8 cellular contexts compared by ENCODE assay signal in the genomic region with DNA sequence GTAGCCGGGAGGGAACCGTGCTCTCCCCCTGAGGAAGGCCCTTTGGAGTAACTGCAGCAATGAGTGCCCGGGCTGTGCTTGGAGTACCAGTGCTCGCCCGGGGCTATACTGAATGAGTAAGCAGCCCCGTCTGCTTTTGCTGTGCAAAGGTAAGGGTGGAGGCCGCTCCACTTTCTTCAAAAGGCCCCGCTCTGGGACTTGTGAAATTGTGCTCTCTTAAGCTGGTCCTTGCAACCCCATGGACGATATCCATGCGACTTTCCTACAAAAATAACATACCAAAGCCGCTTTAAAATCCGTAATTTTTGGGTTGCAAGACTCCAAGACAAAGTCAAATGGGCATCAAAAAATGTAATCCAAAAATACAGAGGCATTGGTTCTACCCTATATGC. TPM values are rescaled to one million over a fixed set of nuclear protein-coding genes. Genes with fewer than 3 reads are reported as not detected.
DNase-seq lines count a peak whose midpoint lies in the region; ATAC-seq and TF ChIP-seq lines count a peak whose summit lies in the region.

No MANE protein-coding gene starts in this region.

- H2AFZ ChIP-seq in osteoblast (ENCODE audit: low read length) = no peak overlapping the region

- in situ Hi-C loops in GM13976 (cut with MboI; ENCODE audit: low sequenced_read_pairs, unreplicated experiment) = no loop called here

- no peak overlapping the region for H3K27ac Mint-ChIP-seq in HFFc6
- peak overlapping the region; percentile 97 for H3K27ac Mint-ChIP-seq in activated CD4-positive, alpha-beta T cell treated with anti-CD3 and anti-CD28 coated beads, Interleukin-2, amount 10 ng/mL, durations not matched to agents 24 days and 14 days

- H3K4me2 ChIP-seq in osteoblast (ENCODE audit: insufficient read depth, low read length) = peak overlapping the region; percentile 89

- peaks cover 38% of the 10 kb centered on the region for H3K79me2 ChIP-seq in osteoblast (ENCODE audit: insufficient read depth, low read length)

- H3K4me1 Mint-ChIP-seq in HFFc6 (ENCODE audit: low read depth) = peaks cover 30% of the 10 kb centered on the region
- H3K4me1 Mint-ChIP-seq in activated CD4-positive, alpha-beta T cell treated with anti-CD3 and anti-CD28 coated beads, Interleukin-2, amount 10 ng/mL, durations not matched to agents 24 days and 14 days = peaks cover 61% of the 10 kb centered on the region

- ATAC-seq in esophagus mucosa = peak; percentile 87
- no peak for ATAC-seq in GM21367 (IDR thresholded peaks at IDR 0.05; ENCODE audit: unreplicated experiment)

- no peaks in the 10 kb centered on the region for H3K9me3 Mint-ChIP-seq in HFFc6
- H3K9me3 Mint-ChIP-seq in activated CD4-positive, alpha-beta T cell treated with anti-CD3 and anti-CD28 coated beads, Interleukin-2, amount 10 ng/mL, durations not matched to agents 24 days and 14 days = no peaks in the 10 kb centered on the region

- H3K36me3 ChIP-seq in BJ (ENCODE audit: control insufficient read depth, insufficient read depth, low read length) = no peaks in the 10 kb centered on the region
- H3K36me3 ChIP-seq in osteoblast (ENCODE audit: insufficient read depth, low read length) = no peaks in the 10 kb centered on the region

- intact Hi-C loops in activated CD4-positive, alpha-beta T cell treated with anti-CD3 and anti-CD28 coated beads, Interleukin-2, amount 10 ng/mL, durations not matched to agents 24 days and 14 days (cut with micrococcal nuclease) = loop anchor here (1.0 to 5.0 kb wide), 4 partner anchors 42 to 367 kb away; a partner anchor contains a TSS

- H3K4me3 ChIP-seq in BJ (ENCODE audit: low read depth, low read length) (peak overlapping the region; percentile 57), osteoblast (ENCODE audit: insufficient read depth, low read length) (peak overlapping the region; percentile 83)

- no peaks in the 10 kb centered on the region for H4K20me1 ChIP-seq in osteoblast (ENCODE audit: insufficient read depth, low read length)

- H3K4me1 ChIP-seq in osteoblast (ENCODE audit: insufficient read depth, low read length) = peaks cover 11% of the 10 kb centered on the region

- H3K36me3 Mint-ChIP-seq in HFFc6 (ENCODE audit: low read depth) = no peaks in the 10 kb centered on the region
- H3K36me3 Mint-ChIP-seq in activated CD4-positive, alpha-beta T cell treated with anti-CD3 and anti-CD28 coated beads, Interleukin-2, amount 10 ng/mL, durations not matched to agents 24 days and 14 days (ENCODE audit: low read depth) = peaks cover 58% of the 10 kb centered on the region

- POLR2A ChIA-PET in BJ (lab: Charles Lee) = no interaction called here

- H3K27me3 Mint-ChIP-seq in HFFc6 (ENCODE audit: insufficient read depth) = peaks cover 2% of the 10 kb centered on the region; the same call in 1 of the 2 replicates
- H3K27me3 Mint-ChIP-seq in activated CD4-positive, alpha-beta T cell treated with anti-CD3 and anti-CD28 coated beads, Interleukin-2, amount 10 ng/mL, durations not matched to agents 24 days and 14 days = no peaks in the 10 kb centered on the region

- H3K4me3 Mint-ChIP-seq in HFFc6 = peak overlapping the region; percentile 98
- H3K4me3 Mint-ChIP-seq in activated CD4-positive, alpha-beta T cell treated with anti-CD3 and anti-CD28 coated beads, Interleukin-2, amount 10 ng/mL, durations not matched to agents 24 days and 14 days = peak overlapping the region; percentile 100

- CTCF ChIA-PET in BJ (lab: Yijun Ruan, JAX) = interaction anchor here (0.9 to 3.4 kb wide), 4 partner anchors 9 to 56 kb away, joined by 4 to 16 read pairs (median 8); no protein-coding TSS in a partner anchor

- H3K27me3 ChIP-seq in BJ (ENCODE audit: control insufficient read depth, insufficient read depth, low read length) (no peaks in the 10 kb centered on the region), osteoblast (ENCODE audit: insufficient read depth, low read length) (no peaks in the 10 kb centered on the region)

- no peak for TF ChIP-seq CTCF in BJ (IDR thresholded peaks at IDR 0.05; ENCODE audit: insufficient read depth, low read depth, low read length)
- no peak for TF ChIP-seq CTCF in HFFc6 (IDR thresholded peaks at IDR 0.05)
- TF ChIP-seq CTCF in osteoblast (IDR thresholded peaks at IDR 0.05; ENCODE audit: extremely low read depth, low read depth, low read length) = no peak
- TF ChIP-seq CTCF in GM13976 (IDR thresholded peaks at IDR 0.05; ENCODE audit: borderline replicate concordance, control extremely low read depth, extremely low read depth, insufficient read depth, missing control alignments) = no peak

- H3K27ac ChIP-seq in osteoblast (ENCODE audit: low read depth, low read length) = no peak overlapping the region

- no peak for DNase-seq in BJ (ENCODE audit: low read depth)
- no peak for DNase-seq in HFFc6
- DNase-seq in activated CD4-positive, alpha-beta T cell treated with anti-CD3 and anti-CD28 coated beads, Interleukin-2, amount 10 ng/mL, durations not matched to agents 24 days and 14 days = peak; percentile 78
- no peak for DNase-seq in osteoblast (ENCODE audit: insufficient read length, low spot score, missing footprints)
- DNase-seq in dedifferentiated amniotic fluid mesenchymal stem cell (ENCODE audit: extremely low spot score) = no peak
- no peak for DNase-seq in GM13976 (ENCODE audit: low spot score)

- H3K9me3 ChIP-seq in osteoblast (ENCODE audit: low read depth, low read length) = no peaks in the 10 kb centered on the region

RNA-seq across cellular contexts. Expression of a gene that starts 0.6 kb away (rescaled TPM):
- polyA plus RNA-seq in BJ (2011; rRNA removed) = 11.3 and 17.0 TPM in 2 replicates
- polyA minus RNA-seq in BJ (2011; rRNA and poly(A)+ RNA removed) = 4.4 and 6.4 TPM in 2 replicates
- 10 to 100 TPM in 4 of 6 experiments, 1 to 10 TPM in 2; 8.0 to 13.9 (median 10.5) TPM for total RNA-seq in HFFc6 (2021; fragmentation: NEBNext Ultra II Directional; extraction: Animal tissue kit (Norgen Biotek cat#: 25700))
- 188 and 193 TPM in 2 replicates for total RNA-seq in activated CD4-positive, alpha-beta T cell treated with anti-CD3 and anti-CD28 coated beads, Interleukin-2, amount 10 ng/mL, durations not matched to agents 24 days and 14 days
- 15.3 TPM for total RNA-seq in esophagus mucosa
- 23.2 and 26.2 TPM in 2 replicates for total RNA-seq in osteoblast
